ENCODE assay signal across 8 cellular contexts in genomic region chr4:22607382-22607781, GRCh38.
DNase-seq lines count a peak whose midpoint lies in the region; ATAC-seq and TF ChIP-seq lines count a peak whose summit lies in the region.

No MANE protein-coding gene starts in this region.

- peak overlapping the region; percentile 39; the same call in 1 of the 2 replicates for H3K27ac ChIP-seq in OCI-LY3 (ENCODE audit: low read length)

- no peak overlapping the region for H3K4me3 ChIP-seq in HFF-Myc (replicated peaks; ENCODE audit: low read depth, low read length)
- no peak overlapping the region for H3K4me3 ChIP-seq in OCI-LY3 (ENCODE audit: low read length)

- ATAC-seq in HG02885 (IDR thresholded peaks at IDR 0.05; ENCODE audit: poor library complexity, unreplicated experiment): no peak

- H2AFZ ChIP-seq in OCI-LY3 (ENCODE audit: low read depth, low read length): no peak overlapping the region

- H3K36me3 ChIP-seq in OCI-LY3 (replicated peaks; ENCODE audit: low read depth, low read length): peaks cover 7% of the 10 kb centered on the region

- H3K4me2 ChIP-seq in OCI-LY3 (ENCODE audit: low read length): no peak overlapping the region

- DNase-seq in DMS53 (lab: John Stamatoyannopoulos, UW): peak; percentile 84
- DNase-seq in HFF-Myc (ENCODE audit: extremely low read depth, low read depth): peak; percentile 3
- DNase-seq in amniotic epithelial cell (ENCODE audit: low read depth): peak; percentile 32
- peak; percentile 28 for DNase-seq in iris pigment epithelial cell (ENCODE audit: low read depth)
- peak in 2 of 3 experiments; percentile 22 to 38 for DNase-seq in stimulated activated CD4-positive, alpha-beta T cell treated with anti-CD3 and anti-CD28 coated beads, TNF-alpha, amount 100 ng/mL, for 24 hours (ENCODE audit: low read depth in 3 of 3)
- no peak for DNase-seq in NCI-H128 (lab: John Stamatoyannopoulos, UW; ENCODE audit: unreplicated experiment)

- H3K9ac ChIP-seq in OCI-LY3 (ENCODE audit: low read length): no peak overlapping the region

- TF ChIP-seq CTCF in HFF-Myc (IDR thresholded peaks at IDR 0.05; ENCODE audit: low read depth, low read length, missing control alignments) (peak; percentile 48), OCI-LY3 (IDR thresholded peaks at IDR 0.05; ENCODE audit: low read depth, low read length) (peak; percentile 69)

- no peaks in the 10 kb centered on the region for H4K20me1 ChIP-seq in OCI-LY3 (ENCODE audit: insufficient read depth, low read length)

- peaks cover 26% of the 10 kb centered on the region for H3K79me2 ChIP-seq in OCI-LY3 (ENCODE audit: low read length)

- H3K4me1 ChIP-seq in OCI-LY3 (ENCODE audit: low read length): peaks cover 26% of the 10 kb centered on the region

- H3K27me3 ChIP-seq in OCI-LY3 (ENCODE audit: low read depth, low read length): no peaks in the 10 kb centered on the region

- H3K9me3 ChIP-seq in OCI-LY3 (ENCODE audit: insufficient read depth, low read length): no peaks in the 10 kb centered on the region
